Comparison of ENCODE assay signal across 17 cellular contexts in the genomic region with DNA sequence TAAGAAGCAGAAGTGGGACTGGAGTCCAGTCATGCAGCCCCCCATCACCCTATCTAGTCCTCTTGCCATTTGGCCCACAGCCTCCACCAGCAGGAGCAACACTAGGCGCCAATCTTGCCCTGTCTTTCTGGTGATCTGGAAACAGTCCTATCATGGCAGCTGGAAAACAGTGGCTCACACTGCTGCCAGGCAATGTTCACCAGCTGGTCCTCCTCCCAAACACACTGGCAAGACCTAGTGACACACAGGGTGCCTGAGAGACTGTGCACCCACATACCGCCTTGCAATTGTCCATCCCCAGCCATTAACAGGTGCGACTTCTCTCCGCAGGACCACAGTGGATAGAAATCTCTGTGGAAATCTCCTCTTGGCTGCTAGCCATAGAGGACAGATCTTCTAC.
DNase-seq lines count a peak whose midpoint lies in the region; ATAC-seq and TF ChIP-seq lines count a peak whose summit lies in the region.
"Had no signal": no experiment of that assay in that cellular context is flagged by ENCODE, and none has a peak within 500 bp of the region (broad histone marks: within the 10 kb centered on the region; RNA-seq: fewer than 3 reads in every experiment).

No MANE protein-coding gene starts in this region.

- no peaks in the 10 kb centered on the region for H3K27me3 ChIP-seq in heart left ventricle
- H3K27me3 ChIP-seq in right atrium auricular region: no peaks in the 10 kb centered on the region
- H3K27me3 ChIP-seq in psoas muscle (ENCODE audit: insufficient read depth in 3 of 3, low read length in 2 of 3): no peaks in the 10 kb centered on the region
- no peaks in the 10 kb centered on the region for H3K27me3 ChIP-seq in vagina
- no peaks in the 10 kb centered on the region for H3K27me3 ChIP-seq in effector memory CD4-positive, alpha-beta T cell (replicated peaks; ENCODE audit: control insufficient read depth, insufficient read depth, low read length, poor library complexity, severe bottlenecking)
- H3K27me3 ChIP-seq: BLaER1, SJCRH30 had no signal

- intact Hi-C loops in heart left ventricle (cut with DNase I): loop anchor here in 8 of 10 donors (2.0 to 10.0 kb wide), 12 partner anchors 32 to 522 kb away; a partner anchor contains a TSS
- intact Hi-C loops in Right ventricle myocardium inferior (cut with DNase I): loop anchor here (2.0 to 10.0 kb wide), 4 partner anchors 34 to 362 kb away; a partner anchor contains a TSS
- intact Hi-C loops in psoas muscle (cut with DNase I): loop anchor here (5.0 to 10.0 kb wide), 2 partner anchors 224 to 362 kb away; no protein-coding TSS in a partner anchor
- intact Hi-C loops in vagina (cut with DNase I): loop anchor here (5.0 kb wide), 1 partner anchor 44 kb away; no protein-coding TSS in a partner anchor

- H3K36me3 Mint-ChIP-seq in progenitor cell of endocrine pancreas (ENCODE audit: insufficient read depth): no peaks in the 10 kb centered on the region

- TF ChIP-seq POLR2A in heart left ventricle (IDR thresholded peaks at IDR 0.05): no peak
- TF ChIP-seq POLR2A in vagina (IDR thresholded peaks at IDR 0.05): no peak

- H3K4me1 Mint-ChIP-seq in progenitor cell of endocrine pancreas (ENCODE audit: low read depth): no peaks in the 10 kb centered on the region

- peaks cover 5 to 54% (median 24%) of the 10 kb centered on the region in 12 donors for H3K4me1 ChIP-seq in heart left ventricle
- peaks cover 0 to 30% of the 10 kb centered on the region in 2 donors for H3K4me1 ChIP-seq in right atrium auricular region
- H3K4me1 ChIP-seq in psoas muscle: peaks cover 27% of the 10 kb centered on the region
- H3K4me1 ChIP-seq in vagina: peaks cover 7% of the 10 kb centered on the region
- peaks cover 4% of the 10 kb centered on the region for H3K4me1 ChIP-seq in effector memory CD4-positive, alpha-beta T cell (ENCODE audit: control insufficient read depth, insufficient read depth, low read length, poor library complexity, severe bottlenecking)
- H3K4me1 ChIP-seq: BLaER1, SJCRH30 had no signal

- no peak for DNase-seq in heart left ventricle
- DNase-seq in Right ventricle myocardium inferior (ENCODE audit: missing footprints): no peak
- DNase-seq in right atrium auricular region (ENCODE audit: low spot score): no peak
- DNase-seq in psoas muscle: no peak
- DNase-seq in vagina (ENCODE audit: extremely low spot score in 2 of 2): no peak
- DNase-seq in stimulated activated CD8-positive, alpha-beta memory T cell treated with anti-CD3 and anti-CD28 coated beads, Interleukin-4, amount 100 ng/mL, for 48 hours: no peak
- no peak for DNase-seq in progenitor cell of endocrine pancreas (ENCODE audit: low spot score, unreplicated experiment)
- no peak for DNase-seq in effector memory CD4-positive, alpha-beta T cell
- DNase-seq: H7; NCI-H1105; NCI-H1694; NCI-H2227 treated with DMSO at 0.1 percent for 48 hours; NCI-H524 treated with DMSO at 0.1 percent for 48 hours; NK-92 treated with Interleukin-12 subunit alpha and Interleukin-12 subunit beta, amount 100 ng/mL, for 24 hours had no signal

- H3K9me3 Mint-ChIP-seq in progenitor cell of endocrine pancreas (ENCODE audit: low read depth): no peaks in the 10 kb centered on the region
- H3K9me3 Mint-ChIP-seq: IgD-negative memory B cell had no signal

- TF ChIP-seq CTCF in heart left ventricle (IDR thresholded peaks at IDR 0.05) (no peak), right atrium auricular region (IDR thresholded peaks at IDR 0.05) (no peak), psoas muscle (IDR thresholded peaks at IDR 0.05) (no peak), vagina (IDR thresholded peaks at IDR 0.05) (no peak), progenitor cell of endocrine pancreas (IDR thresholded peaks at IDR 0.05; ENCODE audit: unreplicated experiment) (no peak)

- 82 to 96% (median 84%) methylated on average over 3 to 4 of the region's 4 CpGs for WGBS in heart left ventricle, 4 donors
- 37 to 51% (median 42%) methylated on average over 4 of the region's 4 CpGs for WGBS in psoas muscle, 3 donors

- H3K36me3 ChIP-seq in heart left ventricle (no peaks in the 10 kb centered on the region), right atrium auricular region (no peaks in the 10 kb centered on the region), psoas muscle (ENCODE audit: insufficient read depth in 1 of 2, low read depth in 1 of 2) (no peaks in the 10 kb centered on the region), vagina (no peaks in the 10 kb centered on the region)
- no peaks in the 10 kb centered on the region for H3K36me3 ChIP-seq in effector memory CD4-positive, alpha-beta T cell (ENCODE audit: control insufficient read depth, insufficient read depth, low read length)
- H3K36me3 ChIP-seq: BLaER1, SJCRH30 had no signal

- ATAC-seq in heart left ventricle: peak in 2 of 4 donors; percentile 0 to 17
- no peak for ATAC-seq in Right ventricle myocardium inferior
- ATAC-seq in psoas muscle: peak in 2 of 4 donors; percentile 6 to 10

- H3K4me3 ChIP-seq in heart left ventricle: no peak overlapping the region
- H3K4me3 ChIP-seq in right atrium auricular region: no peak overlapping the region
- no peak overlapping the region for H3K4me3 ChIP-seq in psoas muscle
- H3K4me3 ChIP-seq in vagina: no peak overlapping the region
- no peak overlapping the region for H3K4me3 ChIP-seq in effector memory CD4-positive, alpha-beta T cell (ENCODE audit: insufficient read depth, low read depth, low read length, poor library complexity, severe bottlenecking)
- H3K4me3 ChIP-seq: BLaER1, SJCRH30 had no signal

- H3K4me3 Mint-ChIP-seq in progenitor cell of endocrine pancreas (ENCODE audit: low read depth): no peak overlapping the region

- peaks cover 8% of the 10 kb centered on the region for H3K27me3 Mint-ChIP-seq in progenitor cell of endocrine pancreas
- H3K27me3 Mint-ChIP-seq: IgD-negative memory B cell had no signal

- no peak overlapping the region for H3K27ac Mint-ChIP-seq in progenitor cell of endocrine pancreas
- H3K27ac Mint-ChIP-seq: IgD-negative memory B cell had no signal

- H3K27ac ChIP-seq in heart left ventricle (peak overlapping the region; percentile 37 to 87 (median 73)), right atrium auricular region (peak overlapping the region; percentile 81 to 88), psoas muscle (peak overlapping the region; percentile 55), vagina (peak overlapping the region; percentile 6)
- no peak overlapping the region for H3K27ac ChIP-seq in effector memory CD4-positive, alpha-beta T cell (ENCODE audit: insufficient read depth, low read length, poor library complexity, severe bottlenecking)
- H3K27ac ChIP-seq: BLaER1, SJCRH30 had no signal

- H3K9me3 ChIP-seq in heart left ventricle (no peaks in the 10 kb centered on the region), right atrium auricular region (no peaks in the 10 kb centered on the region), psoas muscle (no peaks in the 10 kb centered on the region), vagina (no peaks in the 10 kb centered on the region)
- no peaks in the 10 kb centered on the region for H3K9me3 ChIP-seq in effector memory CD4-positive, alpha-beta T cell (ENCODE audit: control insufficient read depth, low read length)
- H3K9me3 ChIP-seq: BLaER1, SJCRH30 had no signal
